ENCODE assay signal across 8 cellular contexts in genomic region chr11:29343465-29344333, GRCh38.
DNase-seq lines count a peak whose midpoint lies in the region; ATAC-seq and TF ChIP-seq lines count a peak whose summit lies in the region.

No MANE protein-coding gene starts in this region.

- H3K79me2 ChIP-seq in DOHH2 (ENCODE audit: control insufficient read depth, low read length), result no peaks in the 10 kb centered on the region

- WGBS in iPS DF 6.9 (ENCODE audit: insufficient coverage, insufficient read length), result no CpG with 5 or more reads among the region's 8 CpGs

- H3K36me3 ChIP-seq in DOHH2 (ENCODE audit: control insufficient read depth, low read length), result no peaks in the 10 kb centered on the region
- H3K36me3 ChIP-seq in ascending aorta, result no peaks in the 10 kb centered on the region
- no peaks in the 10 kb centered on the region for H3K36me3 ChIP-seq in iPS DF 6.9 (ENCODE audit: control insufficient read depth, insufficient read depth, low read length)

- H3K4me1 ChIP-seq in DOHH2 (ENCODE audit: control insufficient read depth, low read length) (no peaks in the 10 kb centered on the region), ascending aorta (no peaks in the 10 kb centered on the region), iPS DF 6.9 (ENCODE audit: control insufficient read depth, insufficient read depth, low read length) (no peaks in the 10 kb centered on the region)

- H3K4me2 ChIP-seq in DOHH2 (ENCODE audit: low read length), result no peak overlapping the region

- peak; percentile 36 for DNase-seq in NCI-H460 (ENCODE audit: extremely low read depth, low read depth)
- peak in 1 of 2 donors; percentile 66 for DNase-seq in ascending aorta (ENCODE audit: low spot score in 2 of 2)
- peak; percentile 50 for DNase-seq in iPS DF 6.9 (ENCODE audit: low read depth, low spot score)
- DNase-seq in stimulated activated CD4-positive, alpha-beta T cell treated with anti-CD3 and anti-CD28 coated beads, Interleukin-2, amount 100 ng/mL, for 48 hours, result peak; percentile 23 to 27
- no peak for DNase-seq in central memory CD4-positive, alpha-beta T cell

- H3K27ac ChIP-seq in DOHH2 (ENCODE audit: low read depth, low read length), result no peak overlapping the region
- H3K27ac ChIP-seq in ascending aorta, result no peak overlapping the region
- H3K27ac ChIP-seq in iPS DF 6.9 (ENCODE audit: low read length), result no peak overlapping the region

- no peaks in the 10 kb centered on the region for H3K9me2 ChIP-seq in DOHH2 (replicated peaks; ENCODE audit: control insufficient read depth, low read length)

- H4K20me1 ChIP-seq in DOHH2 (ENCODE audit: control insufficient read depth, insufficient read depth, low read depth, low read length), result no peaks in the 10 kb centered on the region

- H3F3A ChIP-seq in DOHH2 (ENCODE audit: control insufficient read depth, insufficient read depth), result no peaks in the 10 kb centered on the region

- ATAC-seq in GM19035 (IDR thresholded peaks at IDR 0.05; ENCODE audit: unreplicated experiment) (peak; percentile 97), HG03066 (IDR thresholded peaks at IDR 0.05; ENCODE audit: low read depth, unreplicated experiment) (peak; percentile 93)

- intact Hi-C loops in ascending aorta (cut with DNase I), result no loop called here

- no peaks in the 10 kb centered on the region for H3K9me3 ChIP-seq in DOHH2 (ENCODE audit: control insufficient read depth, insufficient read depth, low read length)
- H3K9me3 ChIP-seq in ascending aorta, result no peaks in the 10 kb centered on the region
- H3K9me3 ChIP-seq in iPS DF 6.9 (ENCODE audit: control insufficient read depth, insufficient read depth, low read length), result no peaks in the 10 kb centered on the region

- H3K27me3 ChIP-seq in DOHH2 (ENCODE audit: control insufficient read depth, low read length) (no peaks in the 10 kb centered on the region), ascending aorta (no peaks in the 10 kb centered on the region), iPS DF 6.9 (ENCODE audit: control insufficient read depth, insufficient read depth, low read length) (no peaks in the 10 kb centered on the region)

- H3K4me3 ChIP-seq in DOHH2 (ENCODE audit: low read length) (no peak overlapping the region), ascending aorta (no peak overlapping the region), iPS DF 6.9 (ENCODE audit: low read length) (no peak overlapping the region)

- peak; percentile 91 for TF ChIP-seq CTCF in DOHH2 (IDR thresholded peaks at IDR 0.05; ENCODE audit: low read depth, low read length, poor library complexity, severe bottlenecking)
- peak; percentile 25 to 65 (median 63) for TF ChIP-seq CTCF in ascending aorta (IDR thresholded peaks at IDR 0.05)
